In the genomic region with DNA sequence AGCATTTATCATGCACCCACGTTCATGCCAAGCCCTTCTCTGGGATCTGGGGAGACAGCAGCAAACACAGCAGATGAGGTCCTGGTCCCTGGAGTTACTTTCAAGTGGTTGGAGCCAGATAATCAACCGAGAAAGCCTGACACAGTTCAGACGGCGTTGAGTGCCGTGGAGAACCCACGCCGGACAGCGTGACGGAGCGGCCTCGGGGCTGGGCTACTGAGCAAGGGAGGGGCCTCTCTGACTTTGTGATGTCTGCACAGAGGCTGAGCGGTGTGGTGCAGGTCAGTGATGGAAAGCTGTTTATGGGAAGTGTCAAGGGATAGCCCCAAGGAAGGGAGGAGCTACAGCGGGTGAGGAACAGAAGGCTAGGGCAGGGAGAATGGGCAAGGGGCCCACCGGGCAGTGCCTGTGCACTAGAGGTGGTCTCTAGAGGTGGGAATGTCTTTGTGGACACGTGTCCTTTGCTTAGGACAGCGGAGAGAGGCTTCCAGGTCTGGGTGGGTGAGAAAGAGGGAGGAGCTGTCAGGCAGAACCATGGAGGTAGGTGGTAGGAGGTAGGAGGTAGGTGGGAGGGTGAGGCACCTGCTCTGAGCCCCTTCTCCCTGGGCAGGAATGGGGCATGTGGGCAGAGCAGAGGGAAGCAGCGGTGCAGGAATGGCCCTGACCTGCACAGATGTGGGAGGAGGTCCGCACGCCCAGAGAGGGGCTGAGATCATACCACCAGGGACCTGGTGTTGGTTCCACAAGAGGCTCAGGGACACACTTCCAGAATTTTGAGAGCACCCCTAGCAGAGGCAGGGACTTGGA, we compare ENCODE assay signal across 25 cellular contexts.
DNase-seq lines count a peak whose midpoint lies in the region; ATAC-seq and TF ChIP-seq lines count a peak whose summit lies in the region.
"Had no signal": no experiment of that assay in that cellular context is flagged by ENCODE, and none has a peak within 500 bp of the region (broad histone marks: within the 10 kb centered on the region; RNA-seq: fewer than 3 reads in every experiment).

No MANE protein-coding gene starts in this region.

- POLR2A ChIA-PET in activated CD4-positive, alpha-beta memory T cell treated with anti-CD3 and anti-CD28 coated beads for 36 hours (lab: Charles Lee) = interaction anchor here (1.0 kb wide), 1 partner anchor 31 kb away, joined by 3 read pairs; no protein-coding TSS in a partner anchor
- POLR2A ChIA-PET in activated CD4-positive, alpha-beta memory T cell treated with anti-CD3 and anti-CD28 coated beads, Interleukin-2, amount 10 ng/mL, durations not matched to agents 7 days and 5 days (lab: Charles Lee) = no interaction called here
- POLR2A ChIA-PET in naive thymus-derived CD8-positive, alpha-beta T cell (lab: Charles Lee) = interaction anchor here (1.5 kb wide), 1 partner anchor 63 kb away, joined by 4 read pairs; a partner anchor contains a TSS

- no peaks in the 10 kb centered on the region for H3K36me3 Mint-ChIP-seq in activated CD4-positive, alpha-beta memory T cell treated with anti-CD3 and anti-CD28 coated beads for 36 hours
- H3K36me3 Mint-ChIP-seq in activated CD4-positive, alpha-beta memory T cell treated with anti-CD3 and anti-CD28 coated beads, Interleukin-2, amount 10 ng/mL, durations not matched to agents 7 days and 5 days (ENCODE audit: low read depth) = no peaks in the 10 kb centered on the region
- no peaks in the 10 kb centered on the region for H3K36me3 Mint-ChIP-seq in stimulated activated effector memory CD8-positive, alpha-beta T cell treated with anti-CD3 and anti-CD28 coated beads, Interleukin-12 subunit alpha, Interleukin-12 subunit beta, amount 100 ng/mL, for 72 hours
- H3K36me3 Mint-ChIP-seq in naive thymus-derived CD8-positive, alpha-beta T cell = no peaks in the 10 kb centered on the region
- no peaks in the 10 kb centered on the region for H3K36me3 Mint-ChIP-seq in HFFc6 (ENCODE audit: low read depth)
- H3K36me3 Mint-ChIP-seq: brain had no signal

- no peak overlapping the region for H3K27ac Mint-ChIP-seq in activated CD4-positive, alpha-beta memory T cell treated with anti-CD3 and anti-CD28 coated beads for 36 hours
- no peak overlapping the region for H3K27ac Mint-ChIP-seq in activated CD4-positive, alpha-beta memory T cell treated with anti-CD3 and anti-CD28 coated beads, Interleukin-2, amount 10 ng/mL, durations not matched to agents 7 days and 5 days
- H3K27ac Mint-ChIP-seq in stimulated activated effector memory CD8-positive, alpha-beta T cell treated with anti-CD3 and anti-CD28 coated beads, Interleukin-12 subunit alpha, Interleukin-12 subunit beta, amount 100 ng/mL, for 72 hours = peak overlapping the region; percentile 82
- H3K27ac Mint-ChIP-seq in naive thymus-derived CD8-positive, alpha-beta T cell = no peak overlapping the region
- no peak overlapping the region for H3K27ac Mint-ChIP-seq in HFFc6
- H3K27ac Mint-ChIP-seq: activated B cell treated with CpG ODN at 0.5 μM for 24 hours; activated CD4-positive, alpha-beta T cell treated with anti-CD3 and anti-CD28 coated beads, Interleukin-2, amount 10 ng/mL, durations not matched to agents 7 days and 5 days; activated naive CD4-positive, alpha-beta T cell treated with anti-CD3 and anti-CD28 coated beads for 36 hours; brain had no signal

- ATAC-seq in left lobe of liver (no peak), GM18502 (IDR thresholded peaks at IDR 0.05; ENCODE audit: poor library complexity, unreplicated experiment) (no peak)
- no peak for ATAC-seq in stimulated activated effector memory CD8-positive, alpha-beta T cell treated with anti-CD3 and anti-CD28 coated beads, Interleukin-12 subunit alpha, Interleukin-12 subunit beta, amount 100 ng/mL, for 72 hours
- no peak for ATAC-seq in naive thymus-derived CD8-positive, alpha-beta T cell
- ATAC-seq: gastroesophageal sphincter, HCT116, left cardiac atrium, psoas muscle had no signal

- TF ChIP-seq CTCF in HFFc6 (IDR thresholded peaks at IDR 0.05) = no peak

- H3K4me3 Mint-ChIP-seq in activated CD4-positive, alpha-beta memory T cell treated with anti-CD3 and anti-CD28 coated beads for 36 hours = no peak overlapping the region
- no peak overlapping the region for H3K4me3 Mint-ChIP-seq in activated CD4-positive, alpha-beta memory T cell treated with anti-CD3 and anti-CD28 coated beads, Interleukin-2, amount 10 ng/mL, durations not matched to agents 7 days and 5 days
- no peak overlapping the region for H3K4me3 Mint-ChIP-seq in stimulated activated effector memory CD8-positive, alpha-beta T cell treated with anti-CD3 and anti-CD28 coated beads, Interleukin-12 subunit alpha, Interleukin-12 subunit beta, amount 100 ng/mL, for 72 hours
- no peak overlapping the region for H3K4me3 Mint-ChIP-seq in naive thymus-derived CD8-positive, alpha-beta T cell
- no peak overlapping the region for H3K4me3 Mint-ChIP-seq in HFFc6
- H3K4me3 Mint-ChIP-seq: activated B cell treated with CpG ODN at 0.5 μM for 24 hours; activated CD4-positive, alpha-beta T cell treated with anti-CD3 and anti-CD28 coated beads, Interleukin-2, amount 10 ng/mL, durations not matched to agents 7 days and 5 days; activated naive CD4-positive, alpha-beta T cell treated with anti-CD3 and anti-CD28 coated beads for 36 hours; brain had no signal

- peak; percentile 5 for DNase-seq in activated CD4-positive, alpha-beta memory T cell treated with anti-CD3 and anti-CD28 coated beads for 36 hours
- DNase-seq in activated CD4-positive, alpha-beta memory T cell treated with anti-CD3 and anti-CD28 coated beads, Interleukin-2, amount 10 ng/mL, durations not matched to agents 7 days and 5 days = no peak
- peak; percentile 41 for DNase-seq in activated CD8-positive, alpha-beta memory T cell treated with anti-CD3 and anti-CD28 coated beads, Interleukin-2, amount 50 U/mL, for 48 hours
- DNase-seq in left lobe of liver (ENCODE audit: low spot score) = peak; percentile 29
- DNase-seq in stimulated activated effector memory CD8-positive, alpha-beta T cell treated with anti-CD3 and anti-CD28 coated beads, Interleukin-12 subunit alpha, Interleukin-12 subunit beta, amount 100 ng/mL, for 72 hours (ENCODE audit: low spot score in 2 of 2) = peak in 1 of 2 donors; percentile 35
- no peak for DNase-seq in naive thymus-derived CD8-positive, alpha-beta T cell
- no peak for DNase-seq in HFFc6
- DNase-seq: activated B cell treated with CpG ODN at 0.5 μM for 24 hours; activated CD4-positive, alpha-beta T cell treated with anti-CD3 and anti-CD28 coated beads, Interleukin-2, amount 10 ng/mL, durations not matched to agents 7 days and 5 days; activated naive CD4-positive, alpha-beta T cell treated with anti-CD3 and anti-CD28 coated beads for 36 hours; COR-L47; DMS53; dorsolateral prefrontal cortex; left cardiac atrium; mammary epithelial cell; NCI-H1092 treated with DMSO at 0.1 percent for 48 hours; NCI-H1694 treated with DMSO at 0.1 percent for 48 hours; NCI-H82; psoas muscle; stimulated activated CD4-positive, alpha-beta T cell treated with anti-CD3 and anti-CD28 coated beads, Interleukin-4, amount 100 ng/mL, for 24 hours; transverse colon had no signal

- peaks cover 6% of the 10 kb centered on the region for H3K4me1 Mint-ChIP-seq in activated CD4-positive, alpha-beta memory T cell treated with anti-CD3 and anti-CD28 coated beads for 36 hours (ENCODE audit: low read depth)
- peaks cover 4% of the 10 kb centered on the region for H3K4me1 Mint-ChIP-seq in activated CD4-positive, alpha-beta memory T cell treated with anti-CD3 and anti-CD28 coated beads, Interleukin-2, amount 10 ng/mL, durations not matched to agents 7 days and 5 days
- H3K4me1 Mint-ChIP-seq in stimulated activated effector memory CD8-positive, alpha-beta T cell treated with anti-CD3 and anti-CD28 coated beads, Interleukin-12 subunit alpha, Interleukin-12 subunit beta, amount 100 ng/mL, for 72 hours = peaks cover 41% of the 10 kb centered on the region
- H3K4me1 Mint-ChIP-seq in naive thymus-derived CD8-positive, alpha-beta T cell = peaks cover 15 to 49% (median 21%) of the 10 kb centered on the region in 4 donors
- H3K4me1 Mint-ChIP-seq in HFFc6 (ENCODE audit: low read depth) = peaks cover 32% of the 10 kb centered on the region

- intact Hi-C loops in activated CD4-positive, alpha-beta memory T cell treated with anti-CD3 and anti-CD28 coated beads for 36 hours (cut with micrococcal nuclease) = no loop called here

- CTCF ChIA-PET in activated CD4-positive, alpha-beta memory T cell treated with anti-CD3 and anti-CD28 coated beads for 36 hours (lab: Charles Lee) = interaction anchor here (0.8 kb wide), 1 partner anchor 19 kb away, joined by 3 read pairs; no protein-coding TSS in a partner anchor
- CTCF ChIA-PET in activated CD4-positive, alpha-beta memory T cell treated with anti-CD3 and anti-CD28 coated beads, Interleukin-2, amount 10 ng/mL, durations not matched to agents 7 days and 5 days (lab: Charles Lee) = no interaction called here

- no peaks in the 10 kb centered on the region for H3K9me3 Mint-ChIP-seq in activated CD4-positive, alpha-beta memory T cell treated with anti-CD3 and anti-CD28 coated beads for 36 hours
- H3K9me3 Mint-ChIP-seq in activated CD4-positive, alpha-beta memory T cell treated with anti-CD3 and anti-CD28 coated beads, Interleukin-2, amount 10 ng/mL, durations not matched to agents 7 days and 5 days = no peaks in the 10 kb centered on the region
- H3K9me3 Mint-ChIP-seq in stimulated activated effector memory CD8-positive, alpha-beta T cell treated with anti-CD3 and anti-CD28 coated beads, Interleukin-12 subunit alpha, Interleukin-12 subunit beta, amount 100 ng/mL, for 72 hours = no peaks in the 10 kb centered on the region
- H3K9me3 Mint-ChIP-seq in naive thymus-derived CD8-positive, alpha-beta T cell = no peaks in the 10 kb centered on the region
- no peaks in the 10 kb centered on the region for H3K9me3 Mint-ChIP-seq in HFFc6
- H3K9me3 Mint-ChIP-seq: activated B cell treated with CpG ODN at 0.5 μM for 24 hours; activated CD4-positive, alpha-beta T cell treated with anti-CD3 and anti-CD28 coated beads, Interleukin-2, amount 10 ng/mL, durations not matched to agents 7 days and 5 days; activated naive CD4-positive, alpha-beta T cell treated with anti-CD3 and anti-CD28 coated beads for 36 hours; brain had no signal

- peaks cover 4% of the 10 kb centered on the region for H3K27me3 Mint-ChIP-seq in activated CD4-positive, alpha-beta memory T cell treated with anti-CD3 and anti-CD28 coated beads for 36 hours
- peaks cover 42% of the 10 kb centered on the region for H3K27me3 Mint-ChIP-seq in activated CD4-positive, alpha-beta memory T cell treated with anti-CD3 and anti-CD28 coated beads, Interleukin-2, amount 10 ng/mL, durations not matched to agents 7 days and 5 days
- H3K27me3 Mint-ChIP-seq in naive thymus-derived CD8-positive, alpha-beta T cell = no peaks in the 10 kb centered on the region
- H3K27me3 Mint-ChIP-seq in HFFc6 (ENCODE audit: insufficient read depth) = peaks cover 6% of the 10 kb centered on the region

Comparison
In these comparisons a context has a peak if more than half of its experiments do, and no peak if none do; other contexts are left out.
1. DNase-seq: peak in activated CD4-positive, alpha-beta memory T cell treated with anti-CD3 and anti-CD28 coated beads for 36 hours (single experiment), activated CD8-positive, alpha-beta memory T cell treated with anti-CD3 and anti-CD28 coated beads, Interleukin-2, amount 50 U/mL, for 48 hours (single experiment) and left lobe of liver (single experiment); none in activated CD4-positive, alpha-beta memory T cell treated with anti-CD3 and anti-CD28 coated beads, Interleukin-2, amount 10 ng/mL, durations not matched to agents 7 days and 5 days (single experiment), naive thymus-derived CD8-positive, alpha-beta T cell (0 of 10) and HFFc6 (single experiment).